8 cellular contexts compared by ENCODE assay signal in genomic region chr6:32816746-32817204, GRCh38. TPM values are rescaled to one million over a fixed set of nuclear protein-coding genes. Genes with fewer than 3 reads are reported as not detected.
A peak's percentile ranks its signal among the peaks of the same experiment; 100 is the strongest.
DNase-seq lines count a peak whose midpoint lies in the region; ATAC-seq and TF ChIP-seq lines count a peak whose summit lies in the region.

HLA-DOB (minus strand) TSS chr6:32817002; CDS start chr6:32816951, 51 bp downstream.

- H3K4me3 ChIP-seq in heart left ventricle: peak within 1 kb of the TSS in 7 of 12 donors; percentile 15 to 35 (median 26)
- no peak within 1 kb of the TSS for H3K4me3 ChIP-seq in left ventricle myocardium inferior
- H3K4me3 ChIP-seq in PC-3 (ENCODE audit: low read length): peak within 1 kb of the TSS; percentile 14; the same call in 1 of the 2 replicates
- no peak within 1 kb of the TSS for H3K4me3 ChIP-seq in vagina
- no peak within 1 kb of the TSS for H3K4me3 ChIP-seq in thyroid gland (replicated peaks in 1 of 3)

- ATAC-seq in heart left ventricle: peak; percentile 51 to 79 (median 60)
- peak; percentile 85 for ATAC-seq in PC-3
- ATAC-seq in foreskin keratinocyte: peak; percentile 71
- no peak for ATAC-seq in HG02642 (IDR thresholded peaks at IDR 0.05; ENCODE audit: poor library complexity, unreplicated experiment)

- POLR2A ChIA-PET in PC-3 (lab: Charles Lee; ENCODE audit: unreplicated experiment): no interaction called here

- no peaks in the 10 kb centered on the region for H3K9me2 ChIP-seq in PC-3 (replicated peaks; ENCODE audit: low read length)

- H3K79me2 ChIP-seq in PC-3 (ENCODE audit: low read length): no peaks in the 10 kb centered on the region

- H3K9me3 ChIP-seq in heart left ventricle (no peaks in the 10 kb centered on the region), left ventricle myocardium inferior (replicated peaks) (no peaks in the 10 kb centered on the region), PC-3 (ENCODE audit: low read length) (no peaks in the 10 kb centered on the region), vagina (no peaks in the 10 kb centered on the region), thyroid gland (no peaks in the 10 kb centered on the region)

- peaks cover 0 to 19% (median 5%) of the 10 kb centered on the region in 12 donors for H3K4me1 ChIP-seq in heart left ventricle
- peaks cover 19% of the 10 kb centered on the region for H3K4me1 ChIP-seq in left ventricle myocardium inferior
- H3K4me1 ChIP-seq in PC-3 (ENCODE audit: insufficient read depth, low read length): peaks cover 18% of the 10 kb centered on the region
- peaks cover 36% of the 10 kb centered on the region for H3K4me1 ChIP-seq in foreskin keratinocyte
- peaks cover 5% of the 10 kb centered on the region for H3K4me1 ChIP-seq in vagina
- no peaks in the 10 kb centered on the region for H3K4me1 ChIP-seq in thyroid gland

- no peaks in the 10 kb centered on the region for H3F3A ChIP-seq in PC-3 (ENCODE audit: low read length, unreplicated experiment)

- H3K36me3 ChIP-seq in heart left ventricle (peaks cover 0 to 3% (median 0%) of the 10 kb centered on the region in 9 donors), left ventricle myocardium inferior (no peaks in the 10 kb centered on the region), PC-3 (ENCODE audit: low read depth, low read length) (no peaks in the 10 kb centered on the region), vagina (no peaks in the 10 kb centered on the region), thyroid gland (no peaks in the 10 kb centered on the region)

- no peak within 1 kb of the TSS for H3K9ac ChIP-seq in PC-3 (ENCODE audit: low read length)

- H3K27ac ChIP-seq in heart left ventricle: peak within 1 kb of the TSS in 1 of 12 donors; percentile 32
- H3K27ac ChIP-seq in left ventricle myocardium inferior (replicated peaks): no peak within 1 kb of the TSS
- peak within 1 kb of the TSS; percentile 6; the same call in 1 of the 2 replicates for H3K27ac ChIP-seq in PC-3 (ENCODE audit: low read length)
- H3K27ac ChIP-seq in foreskin keratinocyte: peak within 1 kb of the TSS; percentile 24
- peak within 1 kb of the TSS; percentile 39 for H3K27ac ChIP-seq in vagina
- no peak within 1 kb of the TSS for H3K27ac ChIP-seq in thyroid gland

- intact Hi-C loops in heart left ventricle (cut with DNase I) (no loop called here), left ventricle myocardium inferior (cut with micrococcal nuclease) (no loop called here), PC-3 (cut with micrococcal nuclease) (no loop called here), vagina (cut with DNase I) (no loop called here), thyroid gland (cut with DNase I) (no loop called here)

- H3K27me3 ChIP-seq in heart left ventricle (peaks cover 0 to 4% (median 0%) of the 10 kb centered on the region in 9 donors), left ventricle myocardium inferior (ENCODE audit: low read depth) (no peaks in the 10 kb centered on the region), PC-3 (ENCODE audit: low read length) (0 out of 2 replicates have a peak, but pooled peaks cover 3% of the 10 kb centered on the region), foreskin keratinocyte (no peaks in the 10 kb centered on the region), vagina (no peaks in the 10 kb centered on the region), thyroid gland (no peaks in the 10 kb centered on the region)

- TF ChIP-seq CTCF in heart left ventricle (IDR thresholded peaks at IDR 0.05) (no peak), left ventricle myocardium inferior (IDR thresholded peaks at IDR 0.05; ENCODE audit: borderline replicate concordance) (no peak), PC-3 (conservative IDR thresholded peaks at IDR 0.05; ENCODE audit: low read depth, low read length) (no peak), foreskin keratinocyte (conservative IDR thresholded peaks at IDR 0.05) (no peak), vagina (IDR thresholded peaks at IDR 0.05) (no peak), thyroid gland (IDR thresholded peaks at IDR 0.05) (no peak)

- BruUV-seq in PC-3 (replicated peaks; lab: Mats Ljungman, UMichigan): no TSS peak

- no peak for TF ChIP-seq POLR2A in heart left ventricle (IDR thresholded peaks at IDR 0.05)
- TF ChIP-seq POLR2A in vagina (IDR thresholded peaks at IDR 0.05): no peak
- TF ChIP-seq POLR2A in thyroid gland (IDR thresholded peaks at IDR 0.05): no peak

- CTCF ChIA-PET in PC-3 (lab: Charles Lee): interaction anchor here (0.6 kb wide), 1 partner anchor 678 kb away, joined by 9 read pairs; no protein-coding TSS in a partner anchor

- H4K20me1 ChIP-seq in PC-3 (ENCODE audit: low read length): no peaks in the 10 kb centered on the region

- H2AFZ ChIP-seq in PC-3 (ENCODE audit: low read length): peak within 1 kb of the TSS; percentile 57

- WGBS in heart left ventricle, 4 donors: 43 to 56% (median 47%) methylated on average over 3 of the region's 3 CpGs
- WGBS in thyroid gland, 2 donors: 51 to 54% methylated on average over 3 of the region's 3 CpGs

- DNase-seq in heart left ventricle: no peak
- DNase-seq in left ventricle myocardium inferior: no peak
- peak; percentile 76 for DNase-seq in PC-3
- DNase-seq in foreskin keratinocyte: peak; percentile 76 to 92
- DNase-seq in vagina (ENCODE audit: extremely low spot score in 2 of 2): no peak
- no peak for DNase-seq in NCI-H2081 treated with DMSO at 0.1 percent for 48 hours (lab: John Stamatoyannopoulos, UW)
- DNase-seq in thyroid gland: no peak

- H3K4me2 ChIP-seq in PC-3 (ENCODE audit: low read length): peak within 1 kb of the TSS; percentile 62

RNA-seq across cellular contexts. Expression of gene HLA-DOB, which starts in this region (rescaled TPM):
- total RNA-seq in heart left ventricle (1 to 10 TPM in 1 of 9 donors, under 1 TPM in 6, not detected in 2; 0.25 to 2.7 (median 0.60) TPM), left ventricle myocardium inferior (not detected), PC-3 (2014; rRNA removed) (0.29 and 0.63 TPM in 2 replicates), foreskin keratinocyte (3.0 and 3.4 TPM in 2 replicates), vagina (2.7 TPM), thyroid gland (1 to 10 TPM in 2 of 4 donors, not detected in 2; 1.3 to 1.6 TPM)
- polyA plus RNA-seq in heart left ventricle (under 1 TPM; 0.30 to 0.76 TPM), foreskin keratinocyte (3.0 and 3.5 TPM in 2 replicates)

Comparison
In these comparisons a context has a peak if more than half of its experiments do, and no peak if none do; other contexts are left out.
1. H3K4me3 ChIP-seq: peak in heart left ventricle (7 of 12); none in left ventricle myocardium inferior (single experiment), vagina (0 of 2) and thyroid gland (0 of 3).
2. Peak in DNase-seq, ATAC-seq, H3K4me3 ChIP-seq, H3K27ac ChIP-seq and H3K4me2 ChIP-seq in PC-3; RNA of the gene not detected or under 1 TPM.
3. DNase-seq: peak in foreskin keratinocyte (2 of 2); none in heart left ventricle (0 of 5), left ventricle myocardium inferior (single experiment), vagina (0 of 2), NCI-H2081 treated with DMSO at 0.1 percent for 48 hours (single experiment) and thyroid gland (0 of 2).
4. H3K27ac ChIP-seq: peak in foreskin keratinocyte (single experiment) and vagina (single experiment); none in left ventricle myocardium inferior (single experiment) and thyroid gland (0 of 3).